ENCODE assay signal across 22 cellular contexts in genomic region chr12:15875863-15876262, GRCh38. TPM values are rescaled to one million over a fixed set of nuclear protein-coding genes. Genes with fewer than 3 reads are reported as not detected.
DNase-seq lines count a peak whose midpoint lies in the region; ATAC-seq and TF ChIP-seq lines count a peak whose summit lies in the region.
"Had no signal": no experiment of that assay in that cellular context is flagged by ENCODE, and none has a peak within 500 bp of the region (broad histone marks: within the 10 kb centered on the region; RNA-seq: fewer than 3 reads in every experiment).

No MANE protein-coding gene starts in this region.

- CTCF ChIA-PET in activated CD4-positive, alpha-beta T cell treated with anti-CD3 and anti-CD28 coated beads for 36 hours (lab: Charles Lee): no interaction called here
- CTCF ChIA-PET in activated CD8-positive, alpha-beta T cell treated with anti-CD3 and anti-CD28 coated beads, Interleukin-2, amount 10 ng/mL, durations not matched to agents 7 days and 5 days (lab: Charles Lee): interaction anchor here (1.1 to 1.8 kb wide), 3 partner anchors 22 to 289 kb away, joined by 3 to 4 read pairs (median 4); no protein-coding TSS in a partner anchor
- CTCF ChIA-PET in naive thymus-derived CD4-positive, alpha-beta T cell (lab: Charles Lee): no interaction called here
- CTCF ChIA-PET in PC-9 (lab: Charles Lee): no interaction called here

- H3K9ac ChIP-seq in BLaER1 treated with 17β-estradiol and CSF1 and Interleukin-3, amounts not matched to agents 10 nM and 100 nM: no peak overlapping the region
- H3K9ac ChIP-seq: GM23248 had no signal

- no peak for TF ChIP-seq POLR2A in esophagus squamous epithelium (IDR thresholded peaks at IDR 0.05)

- H3K27ac Mint-ChIP-seq in activated CD4-positive, alpha-beta T cell treated with anti-CD3 and anti-CD28 coated beads for 36 hours: no peak overlapping the region
- H3K27ac Mint-ChIP-seq in activated CD8-positive, alpha-beta T cell treated with anti-CD3 and anti-CD28 coated beads, Interleukin-2, amount 10 ng/mL, durations not matched to agents 7 days and 5 days: no peak overlapping the region
- peak overlapping the region in 2 of 9 donors; percentile 50 to 85 for H3K27ac Mint-ChIP-seq in naive thymus-derived CD4-positive, alpha-beta T cell

- TF ChIP-seq CTCF in PC-9 (conservative IDR thresholded peaks at IDR 0.05): no peak
- no peak for TF ChIP-seq CTCF in esophagus squamous epithelium (IDR thresholded peaks at IDR 0.05)

- peaks cover 4% of the 10 kb centered on the region; the same call in 1 of the 2 replicates for H3K79me2 ChIP-seq in PC-9 (ENCODE audit: low read depth)

- no peaks in the 10 kb centered on the region for H3K9me2 ChIP-seq in PC-9 (ENCODE audit: insufficient read depth)

- H3K4me1 ChIP-seq in BLaER1 treated with 17β-estradiol and CSF1 and Interleukin-3, amounts not matched to agents 10 nM and 100 nM: peaks cover 0 to 8% (median 0%) of the 10 kb centered on the region in 10 experiments; a peak in 4 of 20 replicates
- no peaks in the 10 kb centered on the region for H3K4me1 ChIP-seq in naive thymus-derived CD4-positive, alpha-beta T cell (ENCODE audit: control insufficient read depth in 2 of 2, insufficient read depth in 2 of 2, low read length in 2 of 2)
- H3K4me1 ChIP-seq in PC-9 (replicated peaks; ENCODE audit: insufficient read depth) (peaks cover 4% of the 10 kb centered on the region), esophagus squamous epithelium (no peaks in the 10 kb centered on the region)

- no peaks in the 10 kb centered on the region for H3K36me3 Mint-ChIP-seq in activated CD4-positive, alpha-beta T cell treated with anti-CD3 and anti-CD28 coated beads for 36 hours (ENCODE audit: low read depth)
- no peaks in the 10 kb centered on the region for H3K36me3 Mint-ChIP-seq in activated CD8-positive, alpha-beta T cell treated with anti-CD3 and anti-CD28 coated beads, Interleukin-2, amount 10 ng/mL, durations not matched to agents 7 days and 5 days (ENCODE audit: low read depth)
- H3K36me3 Mint-ChIP-seq in naive thymus-derived CD4-positive, alpha-beta T cell: peaks cover 0 to 5% (median 0%) of the 10 kb centered on the region in 5 donors

- no peak for ATAC-seq in activated CD4-positive, alpha-beta T cell treated with anti-CD3 and anti-CD28 coated beads for 36 hours
- no peak for ATAC-seq in activated CD8-positive, alpha-beta T cell treated with anti-CD3 and anti-CD28 coated beads, Interleukin-2, amount 10 ng/mL, durations not matched to agents 7 days and 5 days
- no peak for ATAC-seq in naive thymus-derived CD4-positive, alpha-beta T cell
- ATAC-seq in GM21390 (IDR thresholded peaks at IDR 0.05; ENCODE audit: unreplicated experiment): no peak
- ATAC-seq: HCT116 had no signal

- peaks cover 7% of the 10 kb centered on the region for H3K27me3 Mint-ChIP-seq in activated CD4-positive, alpha-beta T cell treated with anti-CD3 and anti-CD28 coated beads for 36 hours
- no peaks in the 10 kb centered on the region for H3K27me3 Mint-ChIP-seq in activated CD8-positive, alpha-beta T cell treated with anti-CD3 and anti-CD28 coated beads, Interleukin-2, amount 10 ng/mL, durations not matched to agents 7 days and 5 days (ENCODE audit: low read depth)
- H3K27me3 Mint-ChIP-seq in naive thymus-derived CD4-positive, alpha-beta T cell: peaks cover 0 to 8% (median 4%) of the 10 kb centered on the region in 5 donors

- peaks cover 6% of the 10 kb centered on the region for H3K4me1 Mint-ChIP-seq in activated CD4-positive, alpha-beta T cell treated with anti-CD3 and anti-CD28 coated beads for 36 hours
- H3K4me1 Mint-ChIP-seq in activated CD8-positive, alpha-beta T cell treated with anti-CD3 and anti-CD28 coated beads, Interleukin-2, amount 10 ng/mL, durations not matched to agents 7 days and 5 days (ENCODE audit: low read depth): peaks cover 11% of the 10 kb centered on the region
- peaks cover 0 to 12% (median 7%) of the 10 kb centered on the region in 7 donors for H3K4me1 Mint-ChIP-seq in naive thymus-derived CD4-positive, alpha-beta T cell

- peak overlapping the region in 8 of 11 experiments; percentile 13 to 41 (median 23); a peak in 7 of 22 replicates for H3K4me2 ChIP-seq in BLaER1 treated with 17β-estradiol and CSF1 and Interleukin-3, amounts not matched to agents 10 nM and 100 nM
- H3K4me2 ChIP-seq in PC-9: no peak overlapping the region

- WGBS in esophagus squamous epithelium, 2 donors: no CpG with 5 or more reads among the region's 1 CpG

- H4K20me1 ChIP-seq in BLaER1 treated with 17β-estradiol and CSF1 and Interleukin-3, amounts not matched to agents 10 nM and 100 nM: no peaks in the 10 kb centered on the region
- no peaks in the 10 kb centered on the region for H4K20me1 ChIP-seq in PC-9 (ENCODE audit: insufficient read depth)

- H3K9me3 Mint-ChIP-seq in activated CD4-positive, alpha-beta T cell treated with anti-CD3 and anti-CD28 coated beads for 36 hours (ENCODE audit: low read depth): no peaks in the 10 kb centered on the region
- no peaks in the 10 kb centered on the region for H3K9me3 Mint-ChIP-seq in activated CD8-positive, alpha-beta T cell treated with anti-CD3 and anti-CD28 coated beads, Interleukin-2, amount 10 ng/mL, durations not matched to agents 7 days and 5 days (ENCODE audit: insufficient read depth)
- peaks cover 0 to 11% (median 0%) of the 10 kb centered on the region in 11 donors for H3K9me3 Mint-ChIP-seq in naive thymus-derived CD4-positive, alpha-beta T cell

- no peak for DNase-seq in activated CD4-positive, alpha-beta T cell treated with anti-CD3 and anti-CD28 coated beads for 36 hours
- no peak for DNase-seq in activated CD4-positive, alpha-beta T cell treated with anti-CD3 and anti-CD28 coated beads, Interleukin-2, amount 50 U/mL, for 48 hours
- no peak for DNase-seq in activated CD8-positive, alpha-beta T cell treated with anti-CD3 and anti-CD28 coated beads, Interleukin-2, amount 10 ng/mL, durations not matched to agents 7 days and 5 days
- no peak for DNase-seq in naive thymus-derived CD4-positive, alpha-beta T cell
- DNase-seq in PC-9: no peak
- DNase-seq in esophagus squamous epithelium (lab: John Stamatoyannopoulos, UW): no peak
- DNase-seq: DMS 273 treated with DMSO at 0.1 percent for 48 hours; GDM1; GM23248; KG1; NCI-H1436; NCI-H2029; NCI-H2171 treated with DMSO at 0.1 percent for 48 hours; NCI-H446 treated with DMSO at 0.1 percent for 48 hours; NK-92 treated with Interleukin-12 subunit alpha and Interleukin-12 subunit beta, amount 100 ng/mL, for 24 hours; OCI-M1; RPMI8226 had no signal

- intact Hi-C loops in activated CD4-positive, alpha-beta T cell treated with anti-CD3 and anti-CD28 coated beads for 36 hours (cut with DNase I, micrococcal nuclease): no loop called here
- intact Hi-C loops in naive thymus-derived CD4-positive, alpha-beta T cell (cut with micrococcal nuclease): no loop called here
- intact Hi-C loops in PC-9 (cut with micrococcal nuclease; ENCODE audit: unreplicated experiment): no loop called here
- intact Hi-C loops in esophagus squamous epithelium (cut with DNase I): no loop called here

- peak overlapping the region; percentile 67 for H3K4me3 Mint-ChIP-seq in activated CD4-positive, alpha-beta T cell treated with anti-CD3 and anti-CD28 coated beads for 36 hours
- H3K4me3 Mint-ChIP-seq in activated CD8-positive, alpha-beta T cell treated with anti-CD3 and anti-CD28 coated beads, Interleukin-2, amount 10 ng/mL, durations not matched to agents 7 days and 5 days: peak overlapping the region; percentile 52
- H3K4me3 Mint-ChIP-seq in naive thymus-derived CD4-positive, alpha-beta T cell: peak overlapping the region in 8 of 10 donors; percentile 65 to 87 (median 82)

- no peak overlapping the region for H3K4me3 ChIP-seq in BLaER1 treated with 17β-estradiol and CSF1 and Interleukin-3, amounts not matched to agents 10 nM and 100 nM
- H3K4me3 ChIP-seq in naive thymus-derived CD4-positive, alpha-beta T cell (ENCODE audit: low read length): no peak overlapping the region
- H3K4me3 ChIP-seq in PC-9: no peak overlapping the region
- no peak overlapping the region for H3K4me3 ChIP-seq in esophagus squamous epithelium
- H3K4me3 ChIP-seq: GM12878, GM23248 had no signal

- H3F3A ChIP-seq in PC-9 (ENCODE audit: insufficient read depth, low read depth): no peaks in the 10 kb centered on the region; the same call in 1 of the 2 replicates

- no peaks in the 10 kb centered on the region for H3K36me3 ChIP-seq in BLaER1 treated with 17β-estradiol and CSF1 and Interleukin-3, amounts not matched to agents 10 nM and 100 nM
- H3K36me3 ChIP-seq in naive thymus-derived CD4-positive, alpha-beta T cell (ENCODE audit: control insufficient read depth in 2 of 3, insufficient read depth in 3 of 3, low read length in 3 of 3): no peaks in the 10 kb centered on the region
- no peaks in the 10 kb centered on the region for H3K36me3 ChIP-seq in PC-9 (ENCODE audit: low read depth)
- no peaks in the 10 kb centered on the region for H3K36me3 ChIP-seq in esophagus squamous epithelium

- H3K27ac ChIP-seq in BLaER1 treated with 17β-estradiol and CSF1 and Interleukin-3, amounts not matched to agents 10 nM and 100 nM: no peak overlapping the region
- no peak overlapping the region for H3K27ac ChIP-seq in naive thymus-derived CD4-positive, alpha-beta T cell (ENCODE audit: low read depth, low read length)
- H3K27ac ChIP-seq in PC-9 (no peak overlapping the region), esophagus squamous epithelium (no peak overlapping the region)
- H3K27ac ChIP-seq: 22Rv1, GM23248 had no signal

- peaks cover 0 to 17% (median 11%) of the 10 kb centered on the region in 11 experiments; a peak in 15 of 22 replicates for H3K9me3 ChIP-seq in BLaER1 treated with 17β-estradiol and CSF1 and Interleukin-3, amounts not matched to agents 10 nM and 100 nM (replicated peaks in 1 of 11)
- H3K9me3 ChIP-seq in naive thymus-derived CD4-positive, alpha-beta T cell (ENCODE audit: control insufficient read depth in 2 of 3, low read length in 3 of 3): no peaks in the 10 kb centered on the region
- no peaks in the 10 kb centered on the region for H3K9me3 ChIP-seq in PC-9 (ENCODE audit: insufficient read depth, low read depth)
- H3K9me3 ChIP-seq in esophagus squamous epithelium: no peaks in the 10 kb centered on the region

- no peaks in the 10 kb centered on the region for H3K27me3 ChIP-seq in BLaER1 treated with 17β-estradiol and CSF1 and Interleukin-3, amounts not matched to agents 10 nM and 100 nM
- no peaks in the 10 kb centered on the region for H3K27me3 ChIP-seq in naive thymus-derived CD4-positive, alpha-beta T cell (ENCODE audit: control insufficient read depth in 2 of 2, insufficient read depth in 2 of 2, low read length in 2 of 2)
- H3K27me3 ChIP-seq in PC-9 (ENCODE audit: insufficient read depth, low read depth) (no peaks in the 10 kb centered on the region), esophagus squamous epithelium (no peaks in the 10 kb centered on the region)

- H2AFZ ChIP-seq in PC-9: no peak overlapping the region
- H2AFZ ChIP-seq: GM23248 had no signal

- POLR2A ChIA-PET in activated CD4-positive, alpha-beta T cell treated with anti-CD3 and anti-CD28 coated beads for 36 hours (lab: Charles Lee): interaction anchor here (1.0 kb wide), 1 partner anchor 35 kb away, joined by 3 read pairs; the partner anchor contains the start of gene DERA
- POLR2A ChIA-PET in activated CD8-positive, alpha-beta T cell treated with anti-CD3 and anti-CD28 coated beads, Interleukin-2, amount 10 ng/mL, durations not matched to agents 7 days and 5 days (lab: Charles Lee): interaction anchor here (0.6 to 0.8 kb wide), 2 partner anchors 8 to 61 kb away, joined by 3 to 6 read pairs; no protein-coding TSS in a partner anchor
- POLR2A ChIA-PET in naive thymus-derived CD4-positive, alpha-beta T cell (lab: Charles Lee): no interaction called here
- POLR2A ChIA-PET in PC-9 (lab: Charles Lee; ENCODE audit: unreplicated experiment): interaction anchor here (0.7 kb wide), 1 partner anchor 9 kb away, joined by 4 read pairs; no protein-coding TSS in a partner anchor

- BruUV-seq in PC-9 (replicated peaks; lab: Mats Ljungman, UMichigan): no TSS peak

RNA-seq across cellular contexts. Expression of gene STRAP, which starts 6.3 kb away (rescaled TPM):
- 100 to 1,000 TPM; 133 to 139 TPM for total RNA-seq in activated CD4-positive, alpha-beta T cell treated with anti-CD3 and anti-CD28 coated beads for 36 hours
- total RNA-seq in activated CD8-positive, alpha-beta T cell treated with anti-CD3 and anti-CD28 coated beads, Interleukin-2, amount 10 ng/mL, durations not matched to agents 7 days and 5 days: 10 to 100 TPM; 87.5 to 90.8 TPM
- 10 to 100 TPM; 42.2 to 97.2 (median 70.9) TPM for total RNA-seq in naive thymus-derived CD4-positive, alpha-beta T cell
- 100 to 1,000 TPM in 1 of 2 donors, 10 to 100 TPM in 1; 94.5 to 119 TPM for polyA plus RNA-seq in naive thymus-derived CD4-positive, alpha-beta T cell
- total RNA-seq in PC-9 (2021) (164 and 205 TPM in 2 replicates), esophagus squamous epithelium (10 to 100 TPM; 39.2 to 81.3 (median 70.0) TPM)

RNA-seq across cellular contexts. Expression of gene DERA, which starts 35.3 kb away (rescaled TPM):
- 10 to 100 TPM; 30.9 to 35.7 TPM for total RNA-seq in activated CD4-positive, alpha-beta T cell treated with anti-CD3 and anti-CD28 coated beads for 36 hours
- total RNA-seq in activated CD8-positive, alpha-beta T cell treated with anti-CD3 and anti-CD28 coated beads, Interleukin-2, amount 10 ng/mL, durations not matched to agents 7 days and 5 days: 10 to 100 TPM; 23.1 to 27.7 TPM
- total RNA-seq in naive thymus-derived CD4-positive, alpha-beta T cell: 10 to 100 TPM in 4 of 5 experiments, 1 to 10 TPM in 1; 8.4 to 15.9 (median 12.2) TPM
- 10 to 100 TPM; 30.3 to 33.4 TPM for polyA plus RNA-seq in naive thymus-derived CD4-positive, alpha-beta T cell
- total RNA-seq in PC-9 (2021): 67.3 and 67.6 TPM in 2 replicates
- total RNA-seq in esophagus squamous epithelium: 10 to 100 TPM; 25.8 to 68.2 (median 41.7) TPM
